ENCODE assay signal across 1 cellular context in genomic region chr1:63931468-63931867, GRCh38.
TF ChIP-seq lines count a peak whose summit lies in the region.

No MANE protein-coding gene starts in this region.

TF ChIP-seq in IMR-90, 13 proteins besides CTCF, POLR2A, EP300 and RAD21:
- TF ChIP-seq RCOR1 (IDR thresholded peaks at IDR 0.05; ENCODE audit: insufficient replicate concordance, low read length) (no peak), FOS (IDR thresholded peaks at IDR 0.05; ENCODE audit: low read depth, low read length) (peak; percentile 39), CEBPB (IDR thresholded peaks at IDR 0.05; ENCODE audit: low read depth, low read length) (peak; percentile 80), MXI1 (IDR thresholded peaks at IDR 0.05; ENCODE audit: borderline replicate concordance, low read depth, low read length) (no peak), MAFK (IDR thresholded peaks at IDR 0.05; ENCODE audit: low read depth, low read length) (no peak)
- TF ChIP-seq, protein P1, sequence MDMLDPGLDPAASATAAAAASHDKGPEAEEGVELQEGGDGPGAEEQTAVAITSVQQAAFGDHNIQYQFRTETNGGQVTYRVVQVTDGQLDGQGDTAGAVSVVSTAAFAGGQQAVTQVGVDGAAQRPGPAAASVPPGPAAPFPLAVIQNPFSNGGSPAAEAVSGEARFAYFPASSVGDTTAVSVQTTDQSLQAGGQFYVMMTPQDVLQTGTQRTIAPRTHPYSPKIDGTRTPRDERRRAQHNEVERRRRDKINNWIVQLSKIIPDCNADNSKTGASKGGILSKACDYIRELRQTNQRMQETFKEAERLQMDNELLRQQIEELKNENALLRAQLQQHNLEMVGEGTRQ (IDR thresholded peaks at IDR 0.05; ENCODE audit: low read depth, low read length) = no peak
- TF ChIP-seq, protein P2, sequence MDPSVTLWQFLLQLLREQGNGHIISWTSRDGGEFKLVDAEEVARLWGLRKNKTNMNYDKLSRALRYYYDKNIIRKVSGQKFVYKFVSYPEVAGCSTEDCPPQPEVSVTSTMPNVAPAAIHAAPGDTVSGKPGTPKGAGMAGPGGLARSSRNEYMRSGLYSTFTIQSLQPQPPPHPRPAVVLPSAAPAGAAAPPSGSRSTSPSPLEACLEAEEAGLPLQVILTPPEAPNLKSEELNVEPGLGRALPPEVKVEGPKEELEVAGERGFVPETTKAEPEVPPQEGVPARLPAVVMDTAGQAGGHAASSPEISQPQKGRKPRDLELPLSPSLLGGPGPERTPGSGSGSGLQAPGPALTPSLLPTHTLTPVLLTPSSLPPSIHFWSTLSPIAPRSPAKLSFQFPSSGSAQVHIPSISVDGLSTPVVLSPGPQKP (IDR thresholded peaks at IDR 0.05; ENCODE audit: borderline replicate concordance, low read depth, low read length) = no peak
